ENCODE assay signal across 9 cellular contexts in genomic region chr7:48424731-48425130, GRCh38.
A peak's percentile ranks its signal among the peaks of the same experiment; 100 is the strongest.
DNase-seq lines count a peak whose midpoint lies in the region; ATAC-seq and TF ChIP-seq lines count a peak whose summit lies in the region.
"Had no signal": no experiment of that assay in that cellular context is flagged by ENCODE, and none has a peak within 500 bp of the region (broad histone marks: within the 10 kb centered on the region; RNA-seq: fewer than 3 reads in every experiment).

No MANE protein-coding gene starts in this region.

- H3K56ac ChIP-seq in H9 (ENCODE audit: insufficient read length, low read depth, low read length), result no peak overlapping the region

- H3K27ac Mint-ChIP-seq in H9, result no peak overlapping the region
- H3K27ac Mint-ChIP-seq: dendritic cell treated with granulocyte-macrophage colony-stimulating factor and Interleukin-4, amounts not matched to agents 40 ng/mL and 50 ng/mL, for 4 days had no signal

- no peaks in the 10 kb centered on the region for H4K20me1 ChIP-seq in H9 (ENCODE audit: control insufficient read depth, insufficient read depth, insufficient read length)

- no peaks in the 10 kb centered on the region for H3K27me3 ChIP-seq in H9 (ENCODE audit: insufficient read depth, low read length)
- H3K27me3 ChIP-seq in upper lobe of left lung, result no peaks in the 10 kb centered on the region

- no peaks in the 10 kb centered on the region for H3K79me2 ChIP-seq in H9 (ENCODE audit: insufficient read depth, low read length)

- H3K4me3 ChIP-seq in upper lobe of left lung, result no peak overlapping the region

- no peaks in the 10 kb centered on the region for H3K9me3 ChIP-seq in H9 (ENCODE audit: control insufficient read depth, low read depth, low read length)
- H3K9me3 ChIP-seq in upper lobe of left lung, result no peaks in the 10 kb centered on the region

- H3T11ph ChIP-seq in H9 (ENCODE audit: low read length), result no peak overlapping the region

- H3K14ac ChIP-seq in H9 (ENCODE audit: insufficient read depth, low read length), result no peak overlapping the region

- H2AFZ ChIP-seq in H9 (ENCODE audit: low read length), result no peak overlapping the region

- H3K27ac ChIP-seq in H9 (ENCODE audit: insufficient read length, low read depth, low read length), result no peak overlapping the region
- H3K27ac ChIP-seq in upper lobe of left lung, result no peak overlapping the region

- H3K4me2 ChIP-seq in H9 (ENCODE audit: insufficient read depth, insufficient read length, low read length), result no peak overlapping the region

- H3K79me1 ChIP-seq in H9 (ENCODE audit: insufficient read depth, low read depth, low read length, poor library complexity, severe bottlenecking), result no peaks in the 10 kb centered on the region

- H3K4ac ChIP-seq in H9 (ENCODE audit: low read depth, low read length), result no peak overlapping the region

- no peak overlapping the region for H2BK12ac ChIP-seq in H9 (ENCODE audit: insufficient read length, low read depth, low read length)

- ATAC-seq in GM21619 (IDR thresholded peaks at IDR 0.05; ENCODE audit: unreplicated experiment) (no peak), upper lobe of left lung (ENCODE audit: low FRiP score in 2 of 2) (no peak), HG02642 (IDR thresholded peaks at IDR 0.05; ENCODE audit: poor library complexity, unreplicated experiment) (no peak)

- no peaks in the 10 kb centered on the region for H3K23me2 ChIP-seq in H9 (ENCODE audit: insufficient read length, low read depth, low read length, poor library complexity, severe bottlenecking)

- H2BK20ac ChIP-seq in H9 (ENCODE audit: low read depth, low read length, poor library complexity, severe bottlenecking), result no peak overlapping the region

- WGBS in H9 (ENCODE audit: extremely low coverage, insufficient read length, low lambda C conversion rate), result no CpG with 5 or more reads among the region's 3 CpGs
- WGBS in upper lobe of left lung, 2 donors, result 35 to 72% methylated on average over 3 of the region's 3 CpGs

- H3K4me1 ChIP-seq in H9 (ENCODE audit: insufficient read depth, low read length) (no peaks in the 10 kb centered on the region; the same call in 1 of the 2 replicates), upper lobe of left lung (no peaks in the 10 kb centered on the region)

- H4K8ac ChIP-seq in H9 (replicated peaks; ENCODE audit: insufficient read length, low read depth, low read length), result no peak overlapping the region

- H3K4me3 Mint-ChIP-seq in H9, result no peak overlapping the region
- H3K4me3 Mint-ChIP-seq: dendritic cell treated with granulocyte-macrophage colony-stimulating factor and Interleukin-4, amounts not matched to agents 40 ng/mL and 50 ng/mL, for 4 days had no signal

- TF ChIP-seq CTCF in H9 (conservative IDR thresholded peaks at IDR 0.05) (peak; percentile 82), upper lobe of left lung (IDR thresholded peaks at IDR 0.05) (peak in 2 of 6 experiments; percentile 14 to 23)

- H3K18ac ChIP-seq in H9 (ENCODE audit: insufficient read length, low read depth, low read length), result no peak overlapping the region

- H2BK15ac ChIP-seq in H9 (ENCODE audit: low read depth, low read length), result no peak overlapping the region

- no peak for TF ChIP-seq EP300 in upper lobe of left lung (IDR thresholded peaks at IDR 0.05)

- no peak for TF ChIP-seq POLR2A in upper lobe of left lung (IDR thresholded peaks at IDR 0.05)

- no peak overlapping the region for H3K23ac ChIP-seq in H9 (ENCODE audit: insufficient read length, low read depth, low read length)

- H3K27me3 Mint-ChIP-seq in H9 (ENCODE audit: low read depth), result no peaks in the 10 kb centered on the region
- H3K27me3 Mint-ChIP-seq: dendritic cell treated with granulocyte-macrophage colony-stimulating factor and Interleukin-4, amounts not matched to agents 40 ng/mL and 50 ng/mL, for 4 days had no signal

- no peak overlapping the region for H2BK5ac ChIP-seq in H9 (ENCODE audit: insufficient read length, low read length)

- no peaks in the 10 kb centered on the region for H3K36me3 ChIP-seq in upper lobe of left lung

- no peak overlapping the region for H4K5ac ChIP-seq in H9 (ENCODE audit: insufficient read length, low read depth, low read length)

- no peaks in the 10 kb centered on the region for H3K9me3 Mint-ChIP-seq in H9
- H3K9me3 Mint-ChIP-seq: dendritic cell treated with granulocyte-macrophage colony-stimulating factor and Interleukin-4, amounts not matched to agents 40 ng/mL and 50 ng/mL, for 4 days had no signal

- H3K4me1 Mint-ChIP-seq in H9, result peaks cover 9 to 19% of the 10 kb centered on the region in 2 experiments

- H2AK5ac ChIP-seq in H9 (ENCODE audit: insufficient read length, low read length), result no peak overlapping the region

- H4K91ac ChIP-seq in H9 (ENCODE audit: insufficient read length, low read depth, low read length), result no peak overlapping the region

- H2BK120ac ChIP-seq in H9 (ENCODE audit: low read depth, low read length, poor library complexity, severe bottlenecking), result no peak overlapping the region

- DNase-seq in DMS153 treated with DMSO at 0.1 percent for 48 hours (lab: John Stamatoyannopoulos, UW; ENCODE audit: unreplicated experiment) (peak; percentile 64), H9 (no peak), NOMO-1 treated with dmso at 0.1 percent for 144 hours (lab: John Stamatoyannopoulos, UW; ENCODE audit: unreplicated experiment) (peak; percentile 9), glomerular visceral epithelial cell (ENCODE audit: extremely low spot score) (peak; percentile 2), upper lobe of left lung (no peak), activated gamma-delta T cell (lab: John Stamatoyannopoulos, UW) (no peak)

- no peak overlapping the region for H3K9ac ChIP-seq in H9 (ENCODE audit: extremely low read depth, insufficient read length, low read length)

- no peaks in the 10 kb centered on the region for H3K36me3 Mint-ChIP-seq in H9 (ENCODE audit: insufficient read depth in 1 of 3, low read depth in 3 of 3)

Comparison
In these comparisons a context has a peak if more than half of its experiments do, and no peak if none do; other contexts are left out.
1. DNase-seq: peak in DMS153 treated with DMSO at 0.1 percent for 48 hours (single experiment), NOMO-1 treated with dmso at 0.1 percent for 144 hours (single experiment) and glomerular visceral epithelial cell (single experiment); none in H9 (single experiment), upper lobe of left lung (0 of 2) and activated gamma-delta T cell (single experiment).